In genomic region chr1:55363261-55363660, GRCh38 we compare ENCODE assay signal across 1 cellular context.
TF ChIP-seq lines count a peak whose summit lies in the region.

No MANE protein-coding gene starts in this region.

TF ChIP-seq in IMR-90, 13 proteins besides CTCF, POLR2A, EP300 and RAD21 (continued from another document):
- TF ChIP-seq FOS (IDR thresholded peaks at IDR 0.05; ENCODE audit: low read depth, low read length) (no peak), MAFK (IDR thresholded peaks at IDR 0.05; ENCODE audit: low read depth, low read length) (no peak), USF2 (IDR thresholded peaks at IDR 0.05; ENCODE audit: low read depth, low read length) (no peak), CHD1 (IDR thresholded peaks at IDR 0.05; ENCODE audit: low read depth, low read length) (no peak), ELK1 (IDR thresholded peaks at IDR 0.05; ENCODE audit: borderline replicate concordance, low read depth, low read length) (no peak), BHLHE40 (IDR thresholded peaks at IDR 0.05; ENCODE audit: low read depth, low read length) (no peak), CEBPB (IDR thresholded peaks at IDR 0.05; ENCODE audit: low read depth, low read length) (no peak), SMC3 (IDR thresholded peaks at IDR 0.05; ENCODE audit: low read depth, low read length) (no peak), NFE2L2 (IDR thresholded peaks at IDR 0.05; ENCODE audit: low read depth, low read length) (no peak)
